ENCODE assay signal across 22 cellular contexts in genomic region chr17:58660621-58661020, GRCh38. TPM values are rescaled to one million over a fixed set of nuclear protein-coding genes. Genes with fewer than 3 reads are reported as not detected.
A peak's percentile ranks its signal among the peaks of the same experiment; 100 is the strongest.
DNase-seq lines count a peak whose midpoint lies in the region; ATAC-seq and TF ChIP-seq lines count a peak whose summit lies in the region.
"Had no signal": no experiment of that assay in that cellular context is flagged by ENCODE, and none has a peak within 500 bp of the region (broad histone marks: within the 10 kb centered on the region; RNA-seq: fewer than 3 reads in every experiment).

No MANE protein-coding gene starts in this region.

- TF ChIP-seq POLR2A in vagina (IDR thresholded peaks at IDR 0.05): no peak

- DNase-seq in stimulated activated naive CD8-positive, alpha-beta T cell treated with anti-CD3 and anti-CD28 coated beads, Interleukin-15, amount 100 ng/mL, for 72 hours: no peak
- DNase-seq in activated T-helper 2 cell treated with anti-CD3 and anti-CD28 coated beads, Interferon-gamma antibody, Interleukin-2, Interleukin-4, amounts not matched to agents 10 μg/mL and 5 μg/mL and 100 μg/mL, durations not matched to agents 14 hours and 24 hours and 36 hours (ENCODE audit: low spot score): no peak
- DNase-seq in naive B cell: no peak
- DNase-seq in omental fat pad (ENCODE audit: low spot score): no peak
- DNase-seq in AML-193 (lab: John Stamatoyannopoulos, UW): no peak
- DNase-seq in vagina (ENCODE audit: extremely low spot score in 2 of 2): no peak
- DNase-seq: activated CD4-positive, alpha-beta T cell treated with anti-CD3 and anti-CD28 coated beads for 4 hours; aorta; glutamatergic neuron; left lung; NCI-H1048; NCI-H2029; NCI-H446 treated with DMSO at 0.1 percent for 48 hours; occipital lobe; Peyer's patch; right lobe of liver; stimulated activated CD4-positive, alpha-beta T cell treated with anti-CD3 and anti-CD28 coated beads, Interleukin-15, amount 100 ng/mL, for 24 hours; thyroid gland had no signal

- H3K4me1 Mint-ChIP-seq in stimulated activated naive CD8-positive, alpha-beta T cell treated with anti-CD3 and anti-CD28 coated beads, Interleukin-15, Interleukin-2, amounts not matched to agents 100 ng/mL and 50 ng/mL, for 24 hours (ENCODE audit: low read depth): peaks cover 16% of the 10 kb centered on the region
- peaks cover 19% of the 10 kb centered on the region for H3K4me1 Mint-ChIP-seq in stimulated activated naive CD8-positive, alpha-beta T cell treated with anti-CD3 and anti-CD28 coated beads, Interleukin-15, amount 100 ng/mL, for 72 hours
- H3K4me1 Mint-ChIP-seq in activated T-helper 2 cell treated with anti-CD3 and anti-CD28 coated beads, Interferon-gamma antibody, Interleukin-2, Interleukin-4, amounts not matched to agents 10 μg/mL and 5 μg/mL and 100 μg/mL, durations not matched to agents 14 hours and 24 hours and 36 hours (ENCODE audit: low read depth): peaks cover 14% of the 10 kb centered on the region
- H3K4me1 Mint-ChIP-seq in naive B cell: peaks cover 14 to 18% (median 16%) of the 10 kb centered on the region in 3 donors

- H3K27ac Mint-ChIP-seq in stimulated activated naive CD8-positive, alpha-beta T cell treated with anti-CD3 and anti-CD28 coated beads, Interleukin-15, Interleukin-2, amounts not matched to agents 100 ng/mL and 50 ng/mL, for 24 hours: no peak overlapping the region
- no peak overlapping the region for H3K27ac Mint-ChIP-seq in stimulated activated naive CD8-positive, alpha-beta T cell treated with anti-CD3 and anti-CD28 coated beads, Interleukin-15, amount 100 ng/mL, for 72 hours
- no peak overlapping the region for H3K27ac Mint-ChIP-seq in activated T-helper 2 cell treated with anti-CD3 and anti-CD28 coated beads, Interferon-gamma antibody, Interleukin-2, Interleukin-4, amounts not matched to agents 10 μg/mL and 5 μg/mL and 100 μg/mL, durations not matched to agents 14 hours and 24 hours and 36 hours
- H3K27ac Mint-ChIP-seq in naive B cell: peak overlapping the region in 3 of 6 donors; percentile 13 to 93 (median 67)

- H3K36me3 ChIP-seq in vagina: no peaks in the 10 kb centered on the region
- H3K36me3 ChIP-seq: left lung, Peyer's patch, right lobe of liver, thyroid gland had no signal

- no peak for ATAC-seq in stimulated activated naive CD8-positive, alpha-beta T cell treated with anti-CD3 and anti-CD28 coated beads, Interleukin-15, amount 100 ng/mL, for 72 hours
- no peak for ATAC-seq in naive B cell (ENCODE audit: low read depth in 2 of 2)
- ATAC-seq in omental fat pad (ENCODE audit: low FRiP score): no peak
- ATAC-seq: left lung, right lobe of liver had no signal

- peaks cover 5% of the 10 kb centered on the region for H3K4me1 ChIP-seq in vagina
- H3K4me1 ChIP-seq: Peyer's patch, thyroid gland had no signal

- H3K27ac ChIP-seq in vagina: no peak overlapping the region
- H3K27ac ChIP-seq: KMS-11, left lung, Peyer's patch, right lobe of liver, SK-N-MC, thyroid gland had no signal

- H3K9me3 Mint-ChIP-seq in stimulated activated naive CD8-positive, alpha-beta T cell treated with anti-CD3 and anti-CD28 coated beads, Interleukin-15, Interleukin-2, amounts not matched to agents 100 ng/mL and 50 ng/mL, for 24 hours: no peaks in the 10 kb centered on the region
- H3K9me3 Mint-ChIP-seq in stimulated activated naive CD8-positive, alpha-beta T cell treated with anti-CD3 and anti-CD28 coated beads, Interleukin-15, amount 100 ng/mL, for 72 hours: no peaks in the 10 kb centered on the region
- H3K9me3 Mint-ChIP-seq in activated T-helper 2 cell treated with anti-CD3 and anti-CD28 coated beads, Interferon-gamma antibody, Interleukin-2, Interleukin-4, amounts not matched to agents 10 μg/mL and 5 μg/mL and 100 μg/mL, durations not matched to agents 14 hours and 24 hours and 36 hours: no peaks in the 10 kb centered on the region
- H3K9me3 Mint-ChIP-seq in naive B cell: peaks cover 0 to 4% (median 0%) of the 10 kb centered on the region in 7 donors

- no peak overlapping the region for H3K4me3 ChIP-seq in vagina
- H3K4me3 ChIP-seq: left lung, Peyer's patch, right lobe of liver, SK-N-MC, thyroid gland had no signal

- intact Hi-C loops in activated T-helper 2 cell treated with anti-CD3 and anti-CD28 coated beads, Interferon-gamma antibody, Interleukin-2, Interleukin-4, amounts not matched to agents 10 μg/mL and 5 μg/mL and 100 μg/mL, durations not matched to agents 14 hours and 24 hours and 36 hours (cut with micrococcal nuclease): no loop called here
- intact Hi-C loops in vagina (cut with DNase I): no loop called here

- TF ChIP-seq CTCF in omental fat pad (IDR thresholded peaks at IDR 0.05) (no peak), vagina (IDR thresholded peaks at IDR 0.05) (no peak)

- peaks cover 6% of the 10 kb centered on the region for H3K36me3 Mint-ChIP-seq in stimulated activated naive CD8-positive, alpha-beta T cell treated with anti-CD3 and anti-CD28 coated beads, Interleukin-15, Interleukin-2, amounts not matched to agents 100 ng/mL and 50 ng/mL, for 24 hours (ENCODE audit: low read depth)
- no peaks in the 10 kb centered on the region for H3K36me3 Mint-ChIP-seq in activated T-helper 2 cell treated with anti-CD3 and anti-CD28 coated beads, Interferon-gamma antibody, Interleukin-2, Interleukin-4, amounts not matched to agents 10 μg/mL and 5 μg/mL and 100 μg/mL, durations not matched to agents 14 hours and 24 hours and 36 hours (ENCODE audit: low read depth)
- no peaks in the 10 kb centered on the region for H3K36me3 Mint-ChIP-seq in naive B cell

- peaks cover 6% of the 10 kb centered on the region for H3K27me3 Mint-ChIP-seq in stimulated activated naive CD8-positive, alpha-beta T cell treated with anti-CD3 and anti-CD28 coated beads, Interleukin-15, Interleukin-2, amounts not matched to agents 100 ng/mL and 50 ng/mL, for 24 hours
- no peaks in the 10 kb centered on the region for H3K27me3 Mint-ChIP-seq in stimulated activated naive CD8-positive, alpha-beta T cell treated with anti-CD3 and anti-CD28 coated beads, Interleukin-15, amount 100 ng/mL, for 72 hours
- peaks cover 8% of the 10 kb centered on the region for H3K27me3 Mint-ChIP-seq in activated T-helper 2 cell treated with anti-CD3 and anti-CD28 coated beads, Interferon-gamma antibody, Interleukin-2, Interleukin-4, amounts not matched to agents 10 μg/mL and 5 μg/mL and 100 μg/mL, durations not matched to agents 14 hours and 24 hours and 36 hours (ENCODE audit: low read depth)
- H3K27me3 Mint-ChIP-seq in naive B cell: peaks cover 0 to 11% (median 0%) of the 10 kb centered on the region in 3 donors

- H3K4me3 Mint-ChIP-seq in stimulated activated naive CD8-positive, alpha-beta T cell treated with anti-CD3 and anti-CD28 coated beads, Interleukin-15, Interleukin-2, amounts not matched to agents 100 ng/mL and 50 ng/mL, for 24 hours: peak overlapping the region; percentile 60
- H3K4me3 Mint-ChIP-seq in stimulated activated naive CD8-positive, alpha-beta T cell treated with anti-CD3 and anti-CD28 coated beads, Interleukin-15, amount 100 ng/mL, for 72 hours: peak overlapping the region in 1 of 2 donors; percentile 44
- peak overlapping the region; percentile 38 for H3K4me3 Mint-ChIP-seq in activated T-helper 2 cell treated with anti-CD3 and anti-CD28 coated beads, Interferon-gamma antibody, Interleukin-2, Interleukin-4, amounts not matched to agents 10 μg/mL and 5 μg/mL and 100 μg/mL, durations not matched to agents 14 hours and 24 hours and 36 hours (ENCODE audit: low read depth)
- peak overlapping the region; percentile 21 to 83 (median 70) for H3K4me3 Mint-ChIP-seq in naive B cell

- no peaks in the 10 kb centered on the region for H3K27me3 ChIP-seq in vagina
- H3K27me3 ChIP-seq: left lung, Peyer's patch, right lobe of liver, thyroid gland had no signal

- H3K9me3 ChIP-seq in vagina: no peaks in the 10 kb centered on the region
- H3K9me3 ChIP-seq: left lung, Peyer's patch, right lobe of liver, thyroid gland had no signal

RNA-seq across cellular contexts. Expression of gene TEX14, which starts 31.2 kb away (rescaled TPM):
- total RNA-seq in activated T-helper 2 cell treated with anti-CD3 and anti-CD28 coated beads, Interferon-gamma antibody, Interleukin-2, Interleukin-4, amounts not matched to agents 10 μg/mL and 5 μg/mL and 100 μg/mL, durations not matched to agents 14 hours and 24 hours and 36 hours: 0.09 and 0.18 TPM in 2 replicates
- 1 to 10 TPM in 1 of 6 donors, under 1 TPM in 2, not detected in 3; 0.26 to 1.0 (median 0.44) TPM for polyA plus RNA-seq in naive B cell (ENCODE audit: low read depth in 6 of 6)
- total RNA-seq in omental fat pad: 1 to 10 TPM in 1 of 4 donors, under 1 TPM in 3; 0.19 to 1.3 (median 0.39) TPM
- total RNA-seq in vagina: not detected
- total RNA-seq: G401 had no signal

RNA-seq across cellular contexts. Expression of gene RAD51C, which starts 31.8 kb away (rescaled TPM):
- total RNA-seq in activated T-helper 2 cell treated with anti-CD3 and anti-CD28 coated beads, Interferon-gamma antibody, Interleukin-2, Interleukin-4, amounts not matched to agents 10 μg/mL and 5 μg/mL and 100 μg/mL, durations not matched to agents 14 hours and 24 hours and 36 hours: 58.1 and 62.7 TPM in 2 replicates
- 10 to 100 TPM; 44.9 to 96.2 (median 53.0) TPM for polyA plus RNA-seq in naive B cell (ENCODE audit: low read depth in 6 of 6)
- total RNA-seq in omental fat pad: 10 to 100 TPM in 3 of 4 donors, 1 to 10 TPM in 1; 7.1 to 18.3 (median 15.7) TPM
- total RNA-seq in vagina: 8.3 TPM
